8 cellular contexts compared by ENCODE assay signal in genomic region chr20:46307139-46307998, GRCh38.
DNase-seq lines count a peak whose midpoint lies in the region; ATAC-seq lines count a peak whose summit lies in the region.

No MANE protein-coding gene starts in this region.

- H3K9me3 Mint-ChIP-seq in central memory CD8-positive, alpha-beta T cell = no peaks in the 10 kb centered on the region

- DNase-seq in C1 segment of cervical spinal cord (lab: John Stamatoyannopoulos, UW) (peak in 8 of 14 donors; percentile 8 to 72 (median 12)), NCI-H1930 (lab: John Stamatoyannopoulos, UW) (peak; percentile 39 to 62), kidney tubule cell (ENCODE audit: low spot score) (peak; percentile 54), amniotic stem cell (lab: John Stamatoyannopoulos, UW) (no peak)
- peak; percentile 50 to 59 for DNase-seq in central memory CD8-positive, alpha-beta T cell (ENCODE audit: low spot score in 2 of 2)
- DNase-seq in stimulated activated CD4-positive, alpha-beta T cell treated with anti-CD3 and anti-CD28 coated beads, Interleukin-4, amount 100 ng/mL, for 24 hours = peak; percentile 75

- ATAC-seq in GM21717 (IDR thresholded peaks at IDR 0.05; ENCODE audit: unreplicated experiment) = peak; percentile 57
- peak; percentile 77 to 78 for ATAC-seq in activated CD4-positive, CD25-positive, alpha-beta regulatory T cell treated with anti-CD3 and anti-CD28 coated beads, Interleukin-2, amount 50 U/mL, for 24 hours
- peak; percentile 78 for ATAC-seq in central memory CD8-positive, alpha-beta T cell (replicated peaks; ENCODE audit: extremely low read depth, poor library complexity, severe bottlenecking)

- H3K4me3 Mint-ChIP-seq in central memory CD8-positive, alpha-beta T cell = peak overlapping the region; percentile 55

- H3K4me1 Mint-ChIP-seq in central memory CD8-positive, alpha-beta T cell = peaks cover 13% of the 10 kb centered on the region

- H3K27ac Mint-ChIP-seq in central memory CD8-positive, alpha-beta T cell (ENCODE audit: low read depth) = no peak overlapping the region

- peaks cover 80% of the 10 kb centered on the region for H3K27me3 Mint-ChIP-seq in central memory CD8-positive, alpha-beta T cell

- peaks cover 2% of the 10 kb centered on the region for H3K36me3 Mint-ChIP-seq in central memory CD8-positive, alpha-beta T cell (ENCODE audit: insufficient read depth)
